In the genomic region with DNA sequence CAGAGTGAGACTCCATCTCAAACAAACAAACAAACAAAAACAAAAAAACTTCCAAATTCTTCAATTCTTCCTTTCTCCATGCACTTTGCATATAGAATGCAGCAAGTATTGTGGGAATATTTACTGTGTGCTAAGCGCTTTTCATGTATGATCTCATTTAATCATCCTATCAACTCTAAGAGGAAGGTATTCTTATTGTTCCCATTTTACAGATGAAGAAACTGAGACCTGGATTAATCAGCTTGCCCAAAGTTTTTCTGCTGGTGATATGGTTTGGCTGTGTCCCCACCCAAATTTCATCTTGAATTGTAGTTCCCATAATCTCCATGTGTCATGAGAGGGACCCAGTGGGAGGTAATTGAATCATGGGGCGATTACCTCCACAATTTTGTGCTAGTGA, we compare ENCODE assay signal across 2 cellular contexts.
A peak's percentile ranks its signal among the peaks of the same experiment; 100 is the strongest.
TF ChIP-seq lines count a peak whose summit lies in the region.

No MANE protein-coding gene starts in this region.

TF ChIP-seq in HepG2, 621 proteins besides CTCF, POLR2A, EP300 and RAD21:
- TF ChIP-seq ZNF629 (CRISPR knock-in tag; conservative IDR thresholded peaks at IDR 0.05) (peak; percentile 61; the same call in 1 of the 2 replicates), ZNF879 (CRISPR knock-in tag; IDR thresholded peaks at IDR 0.05) (no peak)

TF ChIP-seq in K562, 482 proteins besides CTCF, POLR2A, EP300 and RAD21:
- TF ChIP-seq FOXJ2 (tag; IDR thresholded peaks at IDR 0.05) (no peak), BCOR (IDR thresholded peaks at IDR 0.05) (peak; percentile 37; the same call in 1 of the 2 replicates), RBM25 (IDR thresholded peaks at IDR 0.05; ENCODE audit: low read depth, low read length, severe bottlenecking) (peak; percentile 84), JUN (IDR thresholded peaks at IDR 0.05; ENCODE audit: borderline replicate concordance, low read depth, low read length) (no peak), JUN (CRISPR knock-in tag; IDR thresholded peaks at IDR 0.05; ENCODE audit: borderline replicate concordance) (no peak)
